In genomic region chr1:226882631-226883409, GRCh38 we compare ENCODE assay signal across 8 cellular contexts. TPM values are rescaled to one million over a fixed set of nuclear protein-coding genes. Genes with fewer than 3 reads are reported as not detected.
DNase-seq lines count a peak whose midpoint lies in the region; ATAC-seq and TF ChIP-seq lines count a peak whose summit lies in the region.

No MANE protein-coding gene starts in this region.

- H4K5ac ChIP-seq in IMR-90 (ENCODE audit: low read depth, low read length): no peak overlapping the region; the same call in 1 of the 2 replicates

- no peak overlapping the region for H4K8ac ChIP-seq in IMR-90 (ENCODE audit: low read depth in 2 of 2, low read length in 2 of 2)

- peaks cover 10% of the 10 kb centered on the region for H3K4me1 ChIP-seq in IMR-90 (ENCODE audit: control insufficient read depth, insufficient read depth, low read length)
- H3K4me1 ChIP-seq in adrenal gland (replicated peaks in 1 of 2): peaks cover 22 to 31% of the 10 kb centered on the region in 2 donors
- H3K4me1 ChIP-seq in mononuclear cell (ENCODE audit: insufficient read depth, low read length): peaks cover 51% of the 10 kb centered on the region

- POLR2A ChIA-PET in IMR-90 (lab: Charles Lee; ENCODE audit: unreplicated experiment): no interaction called here

- H2AK9ac ChIP-seq in IMR-90 (replicated peaks; ENCODE audit: low read depth, low read length, poor library complexity): no peak overlapping the region

- no peak overlapping the region for H3K23ac ChIP-seq in IMR-90 (ENCODE audit: low read depth, low read length)

- H3K79me1 ChIP-seq in IMR-90 (ENCODE audit: low read depth in 1 of 2, low read length in 2 of 2): peaks cover 0 to 9% of the 10 kb centered on the region in 2 experiments; a peak in 1 of 4 replicates

- no peak overlapping the region for H2AK5ac ChIP-seq in IMR-90 (ENCODE audit: low read depth, low read length)

- intact Hi-C loops in IMR-90 (cut with micrococcal nuclease) (no loop called here), adrenal gland (cut with DNase I) (no loop called here)

- CTCF ChIA-PET in IMR-90 (lab: Yijun Ruan, JAX): interaction anchor here (0.5 to 0.7 kb wide), 2 partner anchors 62 to 479 kb away, joined by 3 to 7 read pairs; no protein-coding TSS in a partner anchor

- H2BK5ac ChIP-seq in IMR-90 (ENCODE audit: low read depth, low read length, poor library complexity, severe bottlenecking): no peak overlapping the region

- H3K18ac ChIP-seq in IMR-90 (ENCODE audit: low read depth, low read length): no peak overlapping the region

- H3K4ac ChIP-seq in IMR-90 (ENCODE audit: low read depth, low read length): no peak overlapping the region

- no peak overlapping the region for H4K91ac ChIP-seq in IMR-90 (ENCODE audit: insufficient read depth, low read depth, low read length)

- peaks cover 22% of the 10 kb centered on the region for H3K9me1 ChIP-seq in IMR-90 (ENCODE audit: insufficient read depth, low read length)

- no TSS peak for BruUV-seq in IMR-90 (replicated peaks; lab: Mats Ljungman, UMichigan)

- TF ChIP-seq CTCF in IMR-90 (conservative IDR thresholded peaks at IDR 0.05; ENCODE audit: low read depth, low read length) (no peak), adrenal gland (IDR thresholded peaks at IDR 0.05) (no peak)

- peak; percentile 69 for DNase-seq in IMR-90
- DNase-seq in adrenal gland: peak in 3 of 7 donors; percentile 50 to 57 (median 50)
- DNase-seq in DMS 273 (lab: John Stamatoyannopoulos, UW; ENCODE audit: unreplicated experiment): no peak
- DNase-seq in D341Med (ENCODE audit: low spot score): no peak
- DNase-seq in NCI-H2081 treated with DMSO at 0.1 percent for 48 hours (lab: John Stamatoyannopoulos, UW): no peak

- no peak overlapping the region for H3K9ac ChIP-seq in IMR-90 (ENCODE audit: low read depth, low read length)

- no peak overlapping the region for H3K14ac ChIP-seq in IMR-90 (replicated peaks; ENCODE audit: low read depth, low read length)

- H3K27me3 ChIP-seq in IMR-90 (ENCODE audit: control insufficient read depth, insufficient read depth, low read length): no peaks in the 10 kb centered on the region
- no peaks in the 10 kb centered on the region for H3K27me3 ChIP-seq in adrenal gland
- H3K27me3 ChIP-seq in mononuclear cell (ENCODE audit: insufficient read depth, low read length): no peaks in the 10 kb centered on the region

- H3K36me3 ChIP-seq in IMR-90 (ENCODE audit: control insufficient read depth, insufficient read depth, low read length): peaks cover 5% of the 10 kb centered on the region
- peaks cover 0 to 10% of the 10 kb centered on the region in 2 donors for H3K36me3 ChIP-seq in adrenal gland (replicated peaks in 1 of 2)

- dilution Hi-C loops in IMR-90 (cut with HindIII; ENCODE audit: low sequenced_read_pairs, unreplicated experiment): no loop called here

- in situ Hi-C loops in IMR-90 (cut with MboI; ENCODE audit: low sequenced_read_pairs): no loop called here

- H2BK120ac ChIP-seq in IMR-90 (ENCODE audit: low read depth, low read length): no peak overlapping the region

- H3K9me3 ChIP-seq in IMR-90 (ENCODE audit: control insufficient read depth, insufficient read depth, low read length) (no peaks in the 10 kb centered on the region), adrenal gland (replicated peaks in 1 of 3) (no peaks in the 10 kb centered on the region), mononuclear cell (ENCODE audit: low read depth, low read length) (no peaks in the 10 kb centered on the region)

- TF ChIP-seq RAD21 in IMR-90 (IDR thresholded peaks at IDR 0.05; ENCODE audit: low read length): no peak

- peak overlapping the region; percentile 80 for H3K4me2 ChIP-seq in IMR-90 (ENCODE audit: low read depth, low read length)

- no peak for TF ChIP-seq POLR2A in IMR-90 (IDR thresholded peaks at IDR 0.05; ENCODE audit: low read depth, low read length)
- TF ChIP-seq POLR2A in adrenal gland (IDR thresholded peaks at IDR 0.05): no peak

- H3K27ac ChIP-seq in IMR-90 (ENCODE audit: insufficient read depth, low read length) (no peak overlapping the region), adrenal gland (peak overlapping the region; percentile 46 to 88 (median 73))

- no peak overlapping the region for H3K56ac ChIP-seq in IMR-90 (ENCODE audit: extremely low read depth, insufficient read depth, low read length)

- peaks cover 3% of the 10 kb centered on the region; the same call in 1 of the 2 replicates for H4K20me1 ChIP-seq in IMR-90 (ENCODE audit: insufficient read depth, low read length)

- no peak overlapping the region for H2BK15ac ChIP-seq in IMR-90 (ENCODE audit: low read depth, low read length)

- 23% methylated on average over 3 of the region's 9 CpGs; no CpG with 5 or more reads in 1 of the 2 experiments for WGBS in IMR-90 (ENCODE audit: extremely low coverage in 2 of 2, insufficient read length in 1 of 2), 2 experiments
- 12 to 17% (median 15%) methylated on average over 9 of the region's 9 CpGs for WGBS in adrenal gland, 4 donors

- no peak overlapping the region for H2BK20ac ChIP-seq in IMR-90 (ENCODE audit: low read depth, low read length)

- H3K4me3 ChIP-seq in GM08714 (ENCODE audit: low read length) (peak overlapping the region; percentile 32; the same call in 1 of the 2 replicates), IMR-90 (ENCODE audit: insufficient read depth, low read depth, low read length) (no peak overlapping the region), adrenal gland (peak overlapping the region in 2 of 4 donors; percentile 14 to 55), mononuclear cell (ENCODE audit: low read length) (peak overlapping the region; percentile 19)

- no peak overlapping the region for H2AFZ ChIP-seq in IMR-90 (replicated peaks; ENCODE audit: low read length, poor library complexity)

- ATAC-seq in GM21423 (IDR thresholded peaks at IDR 0.05; ENCODE audit: unreplicated experiment) (peak; percentile 93), IMR-90 (ENCODE audit: low read depth) (peak; percentile 94)

TF ChIP-seq in IMR-90, 13 proteins besides CTCF, POLR2A, EP300 and RAD21:
- TF ChIP-seq RFX5 (IDR thresholded peaks at IDR 0.05; ENCODE audit: low read depth, low read length) (no peak), MXI1 (IDR thresholded peaks at IDR 0.05; ENCODE audit: borderline replicate concordance, low read depth, low read length) (no peak), NFE2L2 (IDR thresholded peaks at IDR 0.05; ENCODE audit: low read depth, low read length) (no peak), CHD1 (IDR thresholded peaks at IDR 0.05; ENCODE audit: low read depth, low read length) (no peak), SMC3 (IDR thresholded peaks at IDR 0.05; ENCODE audit: low read depth, low read length) (no peak), BHLHE40 (IDR thresholded peaks at IDR 0.05; ENCODE audit: low read depth, low read length) (peak; percentile 31; the same call in 1 of the 2 replicates), MAZ (IDR thresholded peaks at IDR 0.05; ENCODE audit: borderline replicate concordance, low read depth, low read length) (no peak), RCOR1 (IDR thresholded peaks at IDR 0.05; ENCODE audit: insufficient replicate concordance, low read length) (peak; percentile 43), FOS (IDR thresholded peaks at IDR 0.05; ENCODE audit: low read depth, low read length) (peak; percentile 19; the same call in 1 of the 2 replicates)

RNA-seq across cellular contexts. Expression of gene PSEN2, which starts 12.4 kb away (rescaled TPM):
- 20.0 and 24.4 TPM in 2 replicates for total RNA-seq in IMR-90 (2012; rRNA removed)
- 14.4 and 15.0 TPM in 2 replicates for polyA plus RNA-seq in IMR-90 (2012; rRNA removed)
- 10.8 and 14.7 TPM in 2 replicates for polyA plus RNA-seq in IMR-90 (2012; cell fraction: cytosol; rRNA removed)
- polyA plus RNA-seq in IMR-90 (2012; cell fraction: nucleus; rRNA removed; ENCODE audit: low replicate concordance): 25.2 and 30.9 TPM in 2 replicates
- 10 to 100 TPM; 32.7 to 63.5 (median 45.7) TPM for total RNA-seq in adrenal gland
- polyA plus RNA-seq in adrenal gland: 10 to 100 TPM; 27.2 to 37.0 (median 28.7) TPM
- 2.9 TPM for total RNA-seq in mononuclear cell

RNA-seq across cellular contexts. Expression of gene COQ8A, which starts 57.3 kb away (rescaled TPM):
- total RNA-seq in IMR-90 (2012; rRNA removed) (3.3 and 3.8 TPM in 2 replicates), adrenal gland (100 to 1,000 TPM in 7 of 8 donors, 10 to 100 TPM in 1; 30.1 to 990 (median 609) TPM), mononuclear cell (37.2 TPM)
- polyA plus RNA-seq in IMR-90 (2012; rRNA removed) (5.8 and 6.1 TPM in 2 replicates), adrenal gland (100 to 1,000 TPM in 2 of 3 donors, 10 to 100 TPM in 1; 33.8 to 453 (median 261) TPM)
- polyA plus RNA-seq in IMR-90 (2012; cell fraction: cytosol; rRNA removed): 4.5 and 6.1 TPM in 2 replicates
- polyA plus RNA-seq in IMR-90 (2012; cell fraction: nucleus; rRNA removed; ENCODE audit: low replicate concordance): 13.1 and 19.4 TPM in 2 replicates
